24 cellular contexts compared by ENCODE assay signal in the genomic region with DNA sequence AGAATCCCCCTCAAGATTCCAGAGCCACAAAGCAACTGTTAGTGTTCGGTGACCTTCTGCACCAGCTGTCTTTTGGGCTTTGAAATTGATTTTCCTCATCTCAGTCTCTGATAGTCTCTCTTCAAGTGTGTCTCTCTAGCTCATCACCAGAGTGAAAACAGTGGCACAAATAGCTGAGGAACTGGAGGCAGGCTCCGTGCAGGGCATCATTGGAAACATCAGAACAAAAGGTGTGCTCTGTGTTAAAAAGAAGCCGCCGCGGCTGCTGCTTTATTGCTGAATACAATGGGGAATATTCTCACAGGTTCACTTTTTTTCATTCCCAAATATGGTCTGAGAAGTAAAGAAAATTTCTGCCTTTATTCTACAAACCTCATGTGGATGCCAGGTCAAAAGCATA.
A peak's percentile ranks its signal among the peaks of the same experiment; 100 is the strongest.
DNase-seq lines count a peak whose midpoint lies in the region; ATAC-seq and TF ChIP-seq lines count a peak whose summit lies in the region.
"Had no signal": no experiment of that assay in that cellular context is flagged by ENCODE, and none has a peak within 500 bp of the region (broad histone marks: within the 10 kb centered on the region; RNA-seq: fewer than 3 reads in every experiment).

No MANE protein-coding gene starts in this region.

- H3T11ph ChIP-seq in H9 (ENCODE audit: low read length) = no peak overlapping the region

- no peaks in the 10 kb centered on the region for H3K9me3 ChIP-seq in H9 (ENCODE audit: control insufficient read depth, low read depth, low read length)
- no peaks in the 10 kb centered on the region for H3K9me3 ChIP-seq in A673 (ENCODE audit: low read depth, low read length, poor library complexity, severe bottlenecking)
- H3K9me3 ChIP-seq in MM.1S (replicated peaks; ENCODE audit: insufficient read depth, low read length) = no peaks in the 10 kb centered on the region
- H3K9me3 ChIP-seq: BLaER1, HAP-1 had no signal

- no peaks in the 10 kb centered on the region for H3K4me1 ChIP-seq in H9 (ENCODE audit: insufficient read depth, low read length)
- peaks cover 1% of the 10 kb centered on the region for H3K4me1 ChIP-seq in mesendoderm (ENCODE audit: control insufficient read depth, low read depth, low read length)
- no peaks in the 10 kb centered on the region for H3K4me1 ChIP-seq in A673 (ENCODE audit: insufficient read depth, low read length, poor library complexity, severe bottlenecking)
- no peaks in the 10 kb centered on the region for H3K4me1 ChIP-seq in MM.1S (ENCODE audit: low read length)
- H3K4me1 ChIP-seq: BLaER1 had no signal

- H2AK5ac ChIP-seq in H9 (ENCODE audit: insufficient read length, low read length) (no peak overlapping the region), mesendoderm (ENCODE audit: low read length) (no peak overlapping the region)

- H3K27ac ChIP-seq in H9 (ENCODE audit: insufficient read length, low read depth, low read length) (no peak overlapping the region), caudate nucleus (ENCODE audit: low read depth, low read length) (peak overlapping the region; percentile 26), mesendoderm (ENCODE audit: low read depth, low read length) (no peak overlapping the region), A673 (ENCODE audit: low read depth, low read length, poor library complexity, severe bottlenecking) (no peak overlapping the region), MM.1S (ENCODE audit: low read length) (no peak overlapping the region)
- H3K27ac ChIP-seq: BLaER1, GM23248, RWPE1 had no signal

- H3K23ac ChIP-seq in H9 (ENCODE audit: insufficient read length, low read depth, low read length) = no peak overlapping the region
- H3K23ac ChIP-seq in mesendoderm (ENCODE audit: low read length) = no peak overlapping the region

- TF ChIP-seq CTCF in H9 (conservative IDR thresholded peaks at IDR 0.05) (no peak), progenitor cell of endocrine pancreas (IDR thresholded peaks at IDR 0.05; ENCODE audit: unreplicated experiment) (no peak), A673 (conservative IDR thresholded peaks at IDR 0.05; ENCODE audit: low read depth, low read length) (no peak), MM.1S (IDR thresholded peaks at IDR 0.05; ENCODE audit: low read length) (no peak)

- no peak overlapping the region for H2BK12ac ChIP-seq in H9 (ENCODE audit: insufficient read length, low read depth, low read length)

- H3K14ac ChIP-seq in H9 (ENCODE audit: insufficient read depth, low read length) = no peak overlapping the region

- H3K36me3 ChIP-seq in mesendoderm (ENCODE audit: control insufficient read depth, insufficient read depth, low read length) = no peaks in the 10 kb centered on the region
- H3K36me3 ChIP-seq in A673 (ENCODE audit: insufficient read depth, low read length, poor library complexity, severe bottlenecking) = no peaks in the 10 kb centered on the region
- H3K36me3 ChIP-seq in MM.1S (replicated peaks; ENCODE audit: insufficient read depth, low read length) = no peaks in the 10 kb centered on the region
- H3K36me3 ChIP-seq: BLaER1 had no signal

- H3K4me1 Mint-ChIP-seq in H9 = peaks cover 12 to 14% of the 10 kb centered on the region in 2 experiments
- peaks cover 27% of the 10 kb centered on the region for H3K4me1 Mint-ChIP-seq in progenitor cell of endocrine pancreas (ENCODE audit: low read depth)
- H3K4me1 Mint-ChIP-seq: CD4-positive, CD25-positive, alpha-beta regulatory T cell had no signal

- H3K4me3 ChIP-seq in mesendoderm (ENCODE audit: low read length) = no peak overlapping the region
- H3K4me3 ChIP-seq in A673 (ENCODE audit: low read depth, low read length, poor library complexity, severe bottlenecking) = no peak overlapping the region
- no peak overlapping the region for H3K4me3 ChIP-seq in MM.1S (ENCODE audit: low read length)
- H3K4me3 ChIP-seq: BLaER1, GM23248, HAP-1 had no signal

- no peaks in the 10 kb centered on the region; the same call in 1 of the 2 replicates for H3K27me3 Mint-ChIP-seq in H9 (ENCODE audit: low read depth)
- no peaks in the 10 kb centered on the region for H3K27me3 Mint-ChIP-seq in progenitor cell of endocrine pancreas

- ATAC-seq in GM18498 (IDR thresholded peaks at IDR 0.05; ENCODE audit: unreplicated experiment) = no peak

- POLR2A ChIA-PET in A673 (lab: Charles Lee; ENCODE audit: low non-redundant PET) = no interaction called here

- no CpG with 5 or more reads among the region's 5 CpGs for WGBS in H9 (ENCODE audit: extremely low coverage, insufficient read length, low lambda C conversion rate)
- WGBS in mesendoderm (ENCODE audit: extremely low coverage, insufficient coverage, low lambda C conversion rate) = no CpG with 5 or more reads among the region's 5 CpGs

- no peak overlapping the region for H2AFZ ChIP-seq in H9 (ENCODE audit: low read length)
- no peak overlapping the region for H2AFZ ChIP-seq in MM.1S (ENCODE audit: low read length)
- H2AFZ ChIP-seq: GM23248 had no signal

- H3F3A ChIP-seq in MM.1S (ENCODE audit: insufficient read depth, low read length) = no peaks in the 10 kb centered on the region

- H3K27ac Mint-ChIP-seq in H9 (peak overlapping the region in 2 of 3 experiments; percentile 27 to 67; a peak in 3 of 7 replicates), progenitor cell of endocrine pancreas (peak overlapping the region; percentile 87)
- H3K27ac Mint-ChIP-seq: CD4-positive, CD25-positive, alpha-beta regulatory T cell; HFFc6 had no signal

- peak overlapping the region; percentile 8 for H2BK5ac ChIP-seq in H9 (ENCODE audit: insufficient read length, low read length)
- no peak overlapping the region for H2BK5ac ChIP-seq in mesendoderm (ENCODE audit: low read length)

- DNase-seq in H9 = no peak
- peak in 13 of 61 donors; percentile 6 to 58 (median 15) for DNase-seq in caudate nucleus (lab: John Stamatoyannopoulos, UW)
- no peak for DNase-seq in mesendoderm
- no peak for DNase-seq in progenitor cell of endocrine pancreas (ENCODE audit: low spot score, unreplicated experiment)
- DNase-seq in A673 (ENCODE audit: low spot score) = no peak
- no peak for DNase-seq in MM.1S
- DNase-seq in midbrain (lab: John Stamatoyannopoulos, UW) = no peak
- DNase-seq: CD4-positive, CD25-positive, alpha-beta regulatory T cell; DMS153; GM23248; HFFc6; KBM-7; NCI-H1105 treated with DMSO at 0.1 percent for 48 hours; NCI-H146; NCI-H2029; NCI-H2171; NCI-H226; NCI-H510A; NCI-H69; SHP77 had no signal

- H3K4ac ChIP-seq in H9 (ENCODE audit: low read depth, low read length) (no peak overlapping the region), mesendoderm (ENCODE audit: low read depth, low read length) (peak overlapping the region; percentile 52)

- CTCF ChIA-PET in A673 (lab: Charles Lee) = no interaction called here

- intact Hi-C loops in A673 (cut with micrococcal nuclease; ENCODE audit: unreplicated experiment) = loop anchor here (5.0 kb wide), 1 partner anchor 48 kb away; no protein-coding TSS in a partner anchor

- H3K9ac ChIP-seq in H9 (ENCODE audit: extremely low read depth, insufficient read length, low read length) (no peak overlapping the region), mesendoderm (ENCODE audit: low read length) (no peak overlapping the region), MM.1S (ENCODE audit: low read length) (no peak overlapping the region)
- H3K9ac ChIP-seq: BLaER1, GM23248 had no signal

- H3K9me3 Mint-ChIP-seq in H9 (no peaks in the 10 kb centered on the region), progenitor cell of endocrine pancreas (ENCODE audit: low read depth) (peaks cover 1% of the 10 kb centered on the region)
- H3K9me3 Mint-ChIP-seq: HFFc6 had no signal

- H3K4me2 ChIP-seq in H9 (ENCODE audit: insufficient read depth, insufficient read length, low read length) (no peak overlapping the region), mesendoderm (ENCODE audit: low read length) (no peak overlapping the region), MM.1S (ENCODE audit: low read depth, low read length) (no peak overlapping the region)
- H3K4me2 ChIP-seq: BLaER1 had no signal

- BruUV-seq in A673 (replicated peaks; lab: Mats Ljungman, UMichigan) = no TSS peak

- H3K56ac ChIP-seq in H9 (ENCODE audit: insufficient read length, low read depth, low read length) (no peak overlapping the region), mesendoderm (ENCODE audit: low read length) (no peak overlapping the region)

- no peak overlapping the region for H4K8ac ChIP-seq in H9 (replicated peaks; ENCODE audit: insufficient read length, low read depth, low read length)
- no peak overlapping the region for H4K8ac ChIP-seq in mesendoderm (ENCODE audit: low read depth, low read length)

- H3K27me3 ChIP-seq in H9 (ENCODE audit: insufficient read depth, low read length) (no peaks in the 10 kb centered on the region), mesendoderm (ENCODE audit: insufficient read depth, low read length, poor library complexity) (no peaks in the 10 kb centered on the region), A673 (replicated peaks; ENCODE audit: insufficient read depth, low read depth, low read length, poor library complexity) (no peaks in the 10 kb centered on the region), MM.1S (replicated peaks; ENCODE audit: insufficient read depth, low read length) (no peaks in the 10 kb centered on the region)
- H3K27me3 ChIP-seq: BLaER1 had no signal

- H2BK15ac ChIP-seq in H9 (ENCODE audit: low read depth, low read length) (no peak overlapping the region), mesendoderm (replicated peaks; ENCODE audit: low read depth) (peak overlapping the region; percentile 57)

- H3K9me2 ChIP-seq in MM.1S (replicated peaks; ENCODE audit: insufficient read depth, low read length) = no peaks in the 10 kb centered on the region

- no peak overlapping the region for H4K91ac ChIP-seq in H9 (ENCODE audit: insufficient read length, low read depth, low read length)

- peaks cover 1 to 11% (median 11%) of the 10 kb centered on the region in 3 experiments; a peak in 6 of 7 replicates for H3K36me3 Mint-ChIP-seq in H9 (ENCODE audit: insufficient read depth in 1 of 3, low read depth in 3 of 3)
- peaks cover 6% of the 10 kb centered on the region for H3K36me3 Mint-ChIP-seq in progenitor cell of endocrine pancreas (ENCODE audit: insufficient read depth)
- H3K36me3 Mint-ChIP-seq: CD4-positive, CD25-positive, alpha-beta regulatory T cell had no signal

- no peaks in the 10 kb centered on the region for H3K79me2 ChIP-seq in H9 (ENCODE audit: insufficient read depth, low read length)
- H3K79me2 ChIP-seq in mesendoderm (ENCODE audit: control insufficient read depth, insufficient read depth, low read length) = no peaks in the 10 kb centered on the region
- H3K79me2 ChIP-seq in MM.1S (ENCODE audit: low read length) = no peaks in the 10 kb centered on the region

- no peaks in the 10 kb centered on the region for H3K23me2 ChIP-seq in H9 (ENCODE audit: insufficient read length, low read depth, low read length, poor library complexity, severe bottlenecking)

- H4K20me1 ChIP-seq in H9 (ENCODE audit: control insufficient read depth, insufficient read depth, insufficient read length) (no peaks in the 10 kb centered on the region), MM.1S (ENCODE audit: insufficient read depth, low read length) (no peaks in the 10 kb centered on the region)
- H4K20me1 ChIP-seq: BLaER1 had no signal

- H2BK20ac ChIP-seq in H9 (ENCODE audit: low read depth, low read length, poor library complexity, severe bottlenecking) = no peak overlapping the region

- H4K5ac ChIP-seq in H9 (ENCODE audit: insufficient read length, low read depth, low read length) = no peak overlapping the region
- H4K5ac ChIP-seq in mesendoderm (ENCODE audit: low read length) = no peak overlapping the region

- H3K79me1 ChIP-seq in H9 (ENCODE audit: insufficient read depth, low read depth, low read length, poor library complexity, severe bottlenecking) = no peaks in the 10 kb centered on the region
- H3K79me1 ChIP-seq in mesendoderm (ENCODE audit: low read length) = no peaks in the 10 kb centered on the region

- H3K4me3 Mint-ChIP-seq in H9 (no peak overlapping the region), progenitor cell of endocrine pancreas (ENCODE audit: low read depth) (no peak overlapping the region)
- H3K4me3 Mint-ChIP-seq: CD4-positive, CD25-positive, alpha-beta regulatory T cell; HFFc6 had no signal

- no peak overlapping the region for H3K18ac ChIP-seq in H9 (ENCODE audit: insufficient read length, low read depth, low read length)
- no peak overlapping the region for H3K18ac ChIP-seq in mesendoderm (ENCODE audit: low read length)

- H2BK120ac ChIP-seq in H9 (ENCODE audit: low read depth, low read length, poor library complexity, severe bottlenecking) (no peak overlapping the region), mesendoderm (ENCODE audit: low read depth, low read length) (no peak overlapping the region)
